21 cellular contexts compared by ENCODE assay signal in the genomic region with DNA sequence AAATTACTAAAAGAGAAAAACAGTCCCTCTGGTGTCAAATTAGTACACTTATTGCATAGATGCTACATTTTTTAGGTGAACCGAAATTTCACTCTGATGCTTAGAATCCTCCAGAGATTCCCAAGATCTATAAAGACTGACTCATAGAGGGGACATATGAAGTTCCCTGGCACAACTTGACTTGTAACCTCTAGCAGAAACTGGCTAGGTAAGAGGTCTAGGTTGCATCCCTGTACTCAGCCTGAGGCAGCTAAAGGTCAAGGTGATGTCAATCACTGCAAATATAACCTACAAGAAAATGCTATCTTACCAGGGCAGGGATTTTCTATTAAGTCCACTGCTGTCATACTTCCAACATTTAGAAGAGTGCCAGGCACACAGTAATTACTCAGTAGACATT. TPM values are rescaled to one million over a fixed set of nuclear protein-coding genes. Genes with fewer than 3 reads are reported as not detected.
DNase-seq lines count a peak whose midpoint lies in the region; ATAC-seq, FAIRE-seq and TF ChIP-seq lines count a peak whose summit lies in the region.
"Had no signal": no experiment of that assay in that cellular context is flagged by ENCODE, and none has a peak within 500 bp of the region (broad histone marks: within the 10 kb centered on the region; RNA-seq: fewer than 3 reads in every experiment).

No MANE protein-coding gene starts in this region.

- TF ChIP-seq CTCF in heart right ventricle (IDR thresholded peaks at IDR 0.05), result no peak
- no peak for TF ChIP-seq CTCF in HepG2 (CRISPR knock-in tag; IDR thresholded peaks at IDR 0.05)
- no peak for TF ChIP-seq CTCF in right lobe of liver (IDR thresholded peaks at IDR 0.05)
- TF ChIP-seq CTCF in psoas muscle (IDR thresholded peaks at IDR 0.05), result no peak
- TF ChIP-seq CTCF in thyroid gland (IDR thresholded peaks at IDR 0.05), result no peak

- no peak for TF ChIP-seq POLR2A in HepG2 (IDR thresholded peaks at IDR 0.05; ENCODE audit: insufficient read depth in 1 of 2, low read depth in 2 of 2, low read length in 2 of 2)
- TF ChIP-seq POLR2A in right lobe of liver (IDR thresholded peaks at IDR 0.05), result no peak
- TF ChIP-seq POLR2A in thyroid gland (IDR thresholded peaks at IDR 0.05), result no peak

- H3K9me3 ChIP-seq in heart right ventricle, result no peaks in the 10 kb centered on the region
- H3K9me3 ChIP-seq in HepG2 (ENCODE audit: low read length), result no peaks in the 10 kb centered on the region
- H3K9me3 ChIP-seq in right lobe of liver, result no peaks in the 10 kb centered on the region
- H3K9me3 ChIP-seq in psoas muscle, result no peaks in the 10 kb centered on the region
- no peaks in the 10 kb centered on the region for H3K9me3 ChIP-seq in thyroid gland

- ATAC-seq in heart right ventricle (peak in 3 of 8 donors; percentile 7 to 36 (median 25)), Right ventricle myocardium inferior (no peak), HepG2 (no peak), right lobe of liver (no peak), psoas muscle (peak in 2 of 4 donors; percentile 29 to 44)
- ATAC-seq: GM12878 had no signal

- H3K27ac ChIP-seq in heart right ventricle (peak overlapping the region in 7 of 10 donors; percentile 18 to 77 (median 69)), HepG2 (ENCODE audit: extremely low read length, insufficient read depth, low read length) (no peak overlapping the region), right lobe of liver (no peak overlapping the region), psoas muscle (peak overlapping the region; percentile 77), thyroid gland (peak overlapping the region in 1 of 3 donors; percentile 1)
- H3K27ac ChIP-seq: HL-60 had no signal

- peaks cover 43% of the 10 kb centered on the region for H3K79me2 ChIP-seq in HepG2 (ENCODE audit: insufficient read depth, low read length)

- POLR2A ChIA-PET in HepG2 (lab: Yijun Ruan, JAX), result no interaction called here

- no peak for FAIRE-seq in HepG2 (lab: Jason Lieb, UNC)
- FAIRE-seq: GM12878, GM19239, H1 had no signal

- H3K4me1 ChIP-seq in heart right ventricle, result peaks cover 0 to 66% (median 7%) of the 10 kb centered on the region in 9 donors
- peaks cover 5% of the 10 kb centered on the region; the same call in 1 of the 2 replicates for H3K4me1 ChIP-seq in HepG2 (ENCODE audit: insufficient read depth, low read length)
- no peaks in the 10 kb centered on the region for H3K4me1 ChIP-seq in right lobe of liver
- peaks cover 45% of the 10 kb centered on the region for H3K4me1 ChIP-seq in psoas muscle
- H3K4me1 ChIP-seq in thyroid gland, result peaks cover 20 to 33% of the 10 kb centered on the region in 2 donors

- no peak for TF ChIP-seq RAD21 in HepG2 (CRISPR knock-in tag; IDR thresholded peaks at IDR 0.05)

- BruUV-seq in HepG2 (replicated peaks; lab: Mats Ljungman, UMichigan), result no TSS peak

- 84 to 95% methylated on average over 1 of the region's 1 CpG for WGBS in heart right ventricle, 2 donors
- WGBS in HepG2 (ENCODE audit: low lambda C conversion rate), result 100% methylated on average over 1 of the region's 1 CpG
- 80% methylated on average over 1 of the region's 1 CpG for WGBS in right lobe of liver (ENCODE audit: insufficient coverage, low coverage, low lambda C conversion rate, missing lambda C conversion rate)
- WGBS in psoas muscle, 3 donors, result 42 to 88% (median 49%) methylated on average over 1 of the region's 1 CpG
- 89 to 94% methylated on average over 1 of the region's 1 CpG for WGBS in thyroid gland, 2 donors

- H4K20me1 ChIP-seq in HepG2 (ENCODE audit: insufficient read depth, low read length), result peaks cover 3% of the 10 kb centered on the region; the same call in 1 of the 2 replicates

- no peak overlapping the region for H3K9ac ChIP-seq in HepG2 (ENCODE audit: insufficient read depth, low read depth, low read length)

- H3K27me3 ChIP-seq in heart right ventricle, result no peaks in the 10 kb centered on the region
- no peaks in the 10 kb centered on the region for H3K27me3 ChIP-seq in HepG2 (ENCODE audit: control insufficient read depth in 1 of 2, insufficient read depth in 2 of 2, low read length in 2 of 2)
- no peaks in the 10 kb centered on the region for H3K27me3 ChIP-seq in right lobe of liver
- no peaks in the 10 kb centered on the region for H3K27me3 ChIP-seq in psoas muscle (ENCODE audit: insufficient read depth in 3 of 3, low read length in 2 of 3)
- no peaks in the 10 kb centered on the region for H3K27me3 ChIP-seq in thyroid gland

- intact Hi-C loops in heart right ventricle (cut with DNase I) (no loop called here), Right ventricle myocardium inferior (cut with DNase I) (no loop called here), HepG2 (cut with micrococcal nuclease; ENCODE audit: unreplicated experiment) (no loop called here), right lobe of liver (cut with DNase I) (no loop called here), psoas muscle (cut with DNase I) (no loop called here), thyroid gland (cut with DNase I) (no loop called here)

- DNase-seq in heart right ventricle (no peak), Right ventricle myocardium inferior (ENCODE audit: missing footprints) (no peak), HepG2 (ENCODE audit: low spot score) (no peak), right lobe of liver (no peak), psoas muscle (no peak), NCI-H524 treated with DMSO at 0.1 percent for 48 hours (lab: John Stamatoyannopoulos, UW) (no peak), thyroid gland (no peak)
- DNase-seq: C1 segment of cervical spinal cord; CD4-positive, CD25-positive, alpha-beta regulatory T cell; CD8-positive, alpha-beta memory T cell; COR-L47; DMS 273 treated with DMSO at 0.1 percent for 48 hours; DMS53; DND-41; EL; H9; IMR-90 had no signal

- no peak overlapping the region for H3K4me2 ChIP-seq in HepG2 (ENCODE audit: low read depth, low read length)

- in situ Hi-C loops in HepG2 (cut with HindIII; ENCODE audit: extremely low pct_ligation_motif_present, low pct_unique_long_range_greater_than_20kb), result no loop called here

- no peaks in the 10 kb centered on the region for H3K36me3 ChIP-seq in heart right ventricle
- H3K36me3 ChIP-seq in HepG2 (replicated peaks in 1 of 2; ENCODE audit: control insufficient read depth in 1 of 2, insufficient read depth in 2 of 2, low read length in 2 of 2), result peaks cover 0 to 3% of the 10 kb centered on the region in 2 experiments; a peak in 2 of 5 replicates
- H3K36me3 ChIP-seq in right lobe of liver, result no peaks in the 10 kb centered on the region
- no peaks in the 10 kb centered on the region for H3K36me3 ChIP-seq in psoas muscle (ENCODE audit: insufficient read depth in 1 of 2, low read depth in 1 of 2)
- H3K36me3 ChIP-seq in thyroid gland, result no peaks in the 10 kb centered on the region

- H3K4me3 ChIP-seq in heart right ventricle (no peak overlapping the region), HepG2 (replicated peaks in 1 of 3; ENCODE audit: insufficient read depth in 1 of 3, low read depth in 2 of 3, low read length in 3 of 3) (no peak overlapping the region), right lobe of liver (no peak overlapping the region), psoas muscle (no peak overlapping the region), thyroid gland (replicated peaks in 1 of 3) (no peak overlapping the region)
- H3K4me3 ChIP-seq: GM12878 had no signal

- TF ChIP-seq EP300 in HepG2 (IDR thresholded peaks at IDR 0.05; ENCODE audit: low read depth in 2 of 2, low read length in 2 of 2) (no peak), HepG2 (CRISPR knock-in tag; IDR thresholded peaks at IDR 0.05; ENCODE audit: borderline replicate concordance) (no peak)

- CTCF ChIA-PET in HepG2 (lab: Yijun Ruan, JAX; ENCODE audit: low intra/inter-chr PET ratio, low total read pairs), result no interaction called here

- H2AFZ ChIP-seq in HepG2 (ENCODE audit: low read length), result no peak overlapping the region

RNA-seq across cellular contexts. Expression of a gene that starts 24.2 kb away (rescaled TPM):
- total RNA-seq in heart right ventricle (100 to 1,000 TPM in 1 of 10 donors, 10 to 100 TPM in 9; 35.0 to 109 (median 68.3) TPM), Right ventricle myocardium inferior (51.6 TPM), HepG2 (2016; rRNA removed; fragmentation: Illumina TruSeq; extraction: Trizol) (24.8 and 31.4 TPM in 2 replicates), right lobe of liver (1 to 10 TPM in 4 of 6 experiments, under 1 TPM in 2; 0.26 to 1.7 (median 1.2) TPM), psoas muscle (10 to 100 TPM; 32.7 to 52.4 (median 36.2) TPM), thyroid gland (10 to 100 TPM; 26.1 to 42.9 (median 37.9) TPM)
- polyA plus RNA-seq in heart right ventricle (10 to 100 TPM in 1 of 2 donors, 1 to 10 TPM in 1; 4.7 to 13.2 TPM), HepG2 (2011; rRNA removed) (4.3 and 5.3 TPM in 2 replicates), psoas muscle (10 to 100 TPM in 2 of 3 donors, 1 to 10 TPM in 1; 3.2 to 36.5 (median 11.1) TPM)
- total RNA-seq in HepG2 (2016; cell fraction: cytosol; rRNA removed; fragmentation: Illumina TruSeq; extraction: Trizol; ENCODE audit: low read depth), result 63.5 and 72.4 TPM in 2 replicates
- total RNA-seq in HepG2 (2016; cell fraction: insoluble cytoplasmic fraction; rRNA removed; fragmentation: Illumina TruSeq; extraction: Trizol), result 23.8 and 29.0 TPM in 2 replicates
- total RNA-seq in HepG2 (2016; cell fraction: membrane; rRNA removed; fragmentation: Illumina TruSeq; extraction: Trizol), result 36.4 and 39.5 TPM in 2 replicates
- 18.7 and 22.3 TPM in 2 replicates for total RNA-seq in HepG2 (2016; cell fraction: nucleus; rRNA removed; fragmentation: Illumina TruSeq; extraction: Trizol)
- polyA plus RNA-seq in HepG2 (2011; cell fraction: cytosol; rRNA removed), result 2.2 and 3.4 TPM in 2 replicates
- 2.8 and 4.3 TPM in 2 replicates for polyA plus RNA-seq in HepG2 (2011; cell fraction: nucleus; rRNA removed)
- 11.3 and 15.0 TPM in 2 replicates for polyA plus RNA-seq in HepG2 (2012)
- 1.2 and 1.7 TPM in 2 replicates for polyA plus RNA-seq in HepG2 (2016; cell fraction: cytosol; fragmentation: Illumina TruSeq; extraction: Trizol; ENCODE audit: low read depth)
- 15.2 and 16.0 TPM in 2 replicates for polyA plus RNA-seq in HepG2 (2016; cell fraction: insoluble cytoplasmic fraction; fragmentation: Illumina TruSeq; extraction: Trizol; ENCODE audit: low read depth)
- polyA plus RNA-seq in HepG2 (2016; cell fraction: membrane; fragmentation: Illumina TruSeq; extraction: Trizol; ENCODE audit: low read depth), result 7.1 and 7.5 TPM in 2 replicates
- polyA plus RNA-seq in HepG2 (2016; cell fraction: nucleus; fragmentation: Illumina TruSeq; extraction: Trizol; ENCODE audit: insufficient read depth, low read depth), result 11.2 and 12.4 TPM in 2 replicates
- polyA minus RNA-seq in HepG2 (2011; rRNA and poly(A)+ RNA removed; ENCODE audit: low replicate concordance), result 1.1 and 6.4 TPM in 2 replicates
- polyA minus RNA-seq in HepG2 (2011; cell fraction: cytosol; rRNA and poly(A)+ RNA removed), result 20.0 and 24.9 TPM in 2 replicates
- polyA minus RNA-seq in HepG2 (2011; cell fraction: nucleus; rRNA and poly(A)+ RNA removed), result 44.4 and 53.0 TPM in 2 replicates

Comparison
In these comparisons a context has a peak if more than half of its experiments do, and no peak if none do; other contexts are left out.
1. RNA of a gene that starts 24.2 kb away (total RNA-seq): 35.0 to 109 TPM in heart right ventricle, 51.6 TPM in Right ventricle myocardium inferior (single experiment), 26.1 to 42.9 TPM in thyroid gland, 32.7 to 52.4 TPM in psoas muscle and 18.7 to 72.4 TPM in HepG2; 0.26 to 1.7 TPM in right lobe of liver; every median in the first group is over 4 times any median in the second.
2. H3K27ac ChIP-seq: peak in heart right ventricle (7 of 10) and psoas muscle (single experiment); none in HepG2 (single experiment) and right lobe of liver (0 of 3).